17 cellular contexts compared by ENCODE assay signal in the genomic region with DNA sequence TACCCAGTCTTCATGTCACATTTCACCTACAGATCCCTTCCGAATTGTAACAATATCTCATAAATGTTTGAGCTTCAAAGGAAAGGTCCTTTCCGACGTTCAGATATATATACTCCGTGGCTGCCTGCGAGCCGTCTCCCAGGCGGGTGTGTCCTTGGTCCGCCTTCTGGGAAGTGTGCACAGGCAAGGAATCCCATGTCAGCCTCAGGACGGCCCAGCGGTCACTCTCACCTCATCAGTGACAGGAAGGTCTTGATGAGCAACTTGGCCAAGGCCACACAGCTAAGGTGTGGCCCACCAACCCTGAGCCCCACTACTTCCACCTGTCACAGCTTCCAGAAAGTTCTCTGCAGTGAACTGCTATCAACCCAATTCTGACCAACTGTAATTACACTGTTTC. TPM values are rescaled to one million over a fixed set of nuclear protein-coding genes. Genes with fewer than 3 reads are reported as not detected.
DNase-seq lines count a peak whose midpoint lies in the region; ATAC-seq, FAIRE-seq and TF ChIP-seq lines count a peak whose summit lies in the region.
"Had no signal": no experiment of that assay in that cellular context is flagged by ENCODE, and none has a peak within 500 bp of the region (broad histone marks: within the 10 kb centered on the region; RNA-seq: fewer than 3 reads in every experiment).

No MANE protein-coding gene starts in this region.

- H4K91ac ChIP-seq in H1 (replicated peaks; ENCODE audit: insufficient read length, low read length), result no peak overlapping the region

- no peak for DNase-seq in activated CD4-positive, alpha-beta T cell treated with anti-CD3 and anti-CD28 coated beads, Interleukin-2, amount 10 ng/mL, durations not matched to agents 7 days and 5 days
- DNase-seq in activated CD4-positive, alpha-beta T cell treated with anti-CD3 and anti-CD28 coated beads, Interleukin-2, amount 50 U/mL, for 1 hour, result no peak
- DNase-seq in Right ventricle myocardium superior (peak; percentile 24), cardiac septum (ENCODE audit: low spot score) (no peak), H1 (ENCODE audit: low read depth in 1 of 2, low spot score in 2 of 2) (no peak), DMS 273 treated with DMSO at 0.1 percent for 48 hours (lab: John Stamatoyannopoulos, UW) (no peak), kidney tubule cell (ENCODE audit: low spot score) (no peak), GM20000 (ENCODE audit: low spot score) (no peak)
- DNase-seq: AML-193, DMS79 treated with DMSO at 0.1 percent for 48 hours, GF-D8, GOT3, H9 had no signal

- no peak overlapping the region for H3K18ac ChIP-seq in H1 (ENCODE audit: extremely low read depth, low read length)

- H3K9me3 ChIP-seq in H1 (ENCODE audit: insufficient read depth in 2 of 2, low read depth in 1 of 2, low read length in 1 of 2), result peaks cover 0 to 4% of the 10 kb centered on the region in 2 experiments; a peak in 1 of 4 replicates

- peaks cover 49% of the 10 kb centered on the region for H3K4me1 Mint-ChIP-seq in activated CD4-positive, alpha-beta T cell treated with anti-CD3 and anti-CD28 coated beads, Interleukin-2, amount 10 ng/mL, durations not matched to agents 7 days and 5 days

- no peak for FAIRE-seq in H1 (lab: Jason Lieb, UNC)
- FAIRE-seq: A549, HTR-8/SVneo had no signal

- H2BK20ac ChIP-seq in H1 (ENCODE audit: low read length), result no peak overlapping the region

- H3K4me3 ChIP-seq in H1 (ENCODE audit: extremely low read depth in 1 of 4, insufficient read depth in 2 of 4, low read depth in 3 of 4, low read length in 4 of 4), result no peak overlapping the region
- H3K4me3 ChIP-seq: A549 had no signal

- 83% methylated on average over 10 of the region's 10 CpGs; no CpG with 5 or more reads in 1 of the 2 experiments for WGBS in H1 (ENCODE audit: extremely low coverage in 1 of 2, insufficient coverage in 1 of 2, insufficient read length in 1 of 2, insufficient replicate concordance in 2 of 2, low coverage in 1 of 2, low lambda C conversion rate in 2 of 2, missing lambda C conversion rate in 1 of 2), 2 experiments

- no peak overlapping the region for H2BK120ac ChIP-seq in H1 (replicated peaks; ENCODE audit: low read depth, low read length)

- peaks cover 7% of the 10 kb centered on the region for H3K9me3 Mint-ChIP-seq in activated CD4-positive, alpha-beta T cell treated with anti-CD3 and anti-CD28 coated beads, Interleukin-2, amount 10 ng/mL, durations not matched to agents 7 days and 5 days
- H3K9me3 Mint-ChIP-seq: CD4-positive, alpha-beta T cell had no signal

- H3K9ac ChIP-seq in H1 (replicated peaks in 1 of 4; ENCODE audit: extremely low read depth in 1 of 4, low read depth in 3 of 4, low read length in 3 of 4), result no peak overlapping the region

- no peak overlapping the region for H3K27ac ChIP-seq in H1 (ENCODE audit: low read depth, low read length)
- H3K27ac ChIP-seq: 22Rv1, A549 had no signal

- TF ChIP-seq POLR2A in H1 (IDR thresholded peaks at IDR 0.05; ENCODE audit: control extremely low read depth in 1 of 2, low read depth in 2 of 2, low read length in 2 of 2), result no peak

- no peak for ATAC-seq in Right ventricle myocardium superior (ENCODE audit: poor library complexity)
- ATAC-seq: A549 had no signal

- H3K79me1 ChIP-seq in H1 (ENCODE audit: low read depth, low read length), result no peaks in the 10 kb centered on the region; the same call in 1 of the 2 replicates

- POLR2A ChIA-PET in activated CD4-positive, alpha-beta T cell treated with anti-CD3 and anti-CD28 coated beads, Interleukin-2, amount 10 ng/mL, durations not matched to agents 7 days and 5 days (lab: Charles Lee), result no interaction called here
- POLR2A ChIA-PET in H1 (lab: Charles Lee; ENCODE audit: partially characterized antibody), result no interaction called here

- intact Hi-C loops in Right ventricle myocardium superior (cut with DNase I) (no loop called here), cardiac septum (cut with DNase I) (no loop called here)

- no peak overlapping the region for H3K23ac ChIP-seq in H1 (ENCODE audit: insufficient read length)

- CTCF ChIA-PET in activated CD4-positive, alpha-beta T cell treated with anti-CD3 and anti-CD28 coated beads, Interleukin-2, amount 10 ng/mL, durations not matched to agents 7 days and 5 days (lab: Charles Lee), result interaction anchor here (0.5 kb wide), 1 partner anchor 14 kb away, joined by 4 read pairs; no protein-coding TSS in a partner anchor
- CTCF ChIA-PET in H1 (lab: Charles Lee; ENCODE audit: partially characterized antibody), result no interaction called here

- TF ChIP-seq RAD21 in H1 (IDR thresholded peaks at IDR 0.05 in 1 of 2, conservative IDR thresholded peaks at IDR 0.05 in 1 of 2; ENCODE audit: low read depth in 2 of 2, low read length in 2 of 2), result no peak

- peak overlapping the region; percentile 18; the same call in 1 of the 2 replicates for H4K8ac ChIP-seq in H1 (ENCODE audit: extremely low read depth, insufficient read depth, low read length)

- H2BK5ac ChIP-seq in H1 (ENCODE audit: low read depth, low read length), result no peak overlapping the region

- H3K56ac ChIP-seq in H1 (replicated peaks; ENCODE audit: insufficient read length, low read depth, low read length), result no peak overlapping the region

- peaks cover 0 to 4% of the 10 kb centered on the region in 2 experiments for H4K20me1 ChIP-seq in H1 (replicated peaks in 1 of 2; ENCODE audit: control insufficient read depth in 1 of 2, insufficient read depth in 2 of 2, low read length in 2 of 2)

- no peak overlapping the region for H2BK12ac ChIP-seq in H1 (ENCODE audit: low read depth, low read length)

- no peak overlapping the region for H2BK15ac ChIP-seq in H1 (ENCODE audit: low read length)

- H2AFZ ChIP-seq in H1 (ENCODE audit: low read length), result no peak overlapping the region

- TF ChIP-seq CTCF in H1 (IDR thresholded peaks at IDR 0.05; ENCODE audit: control extremely low read depth in 1 of 3, insufficient read depth in 1 of 3, low read depth in 1 of 3, low read length in 3 of 3) (no peak), GM20000 (IDR thresholded peaks at IDR 0.05; ENCODE audit: extremely low read depth, missing control alignments) (no peak)

- no peaks in the 10 kb centered on the region for H3K79me2 ChIP-seq in H1 (ENCODE audit: control insufficient read depth in 1 of 2, insufficient read depth in 2 of 2, low read length in 2 of 2)

- TF ChIP-seq EP300 in H1 (IDR thresholded peaks at IDR 0.05; ENCODE audit: borderline replicate concordance in 1 of 2, low read depth in 2 of 2, low read length in 2 of 2), result no peak

- H3K4ac ChIP-seq in H1 (replicated peaks; ENCODE audit: insufficient read length, low read depth, low read length), result no peak overlapping the region

- H4K5ac ChIP-seq in H1 (ENCODE audit: insufficient read length, low read depth, low read length), result no peak overlapping the region

- H3K14ac ChIP-seq in H1 (ENCODE audit: insufficient read length), result no peak overlapping the region

- H3K36me3 Mint-ChIP-seq in activated CD4-positive, alpha-beta T cell treated with anti-CD3 and anti-CD28 coated beads, Interleukin-2, amount 10 ng/mL, durations not matched to agents 7 days and 5 days (ENCODE audit: low read depth), result peaks cover 31% of the 10 kb centered on the region

- peaks cover 0 to 15% (median 10%) of the 10 kb centered on the region in 4 experiments; a peak in 6 of 7 replicates for H3K27me3 ChIP-seq in H1 (replicated peaks in 1 of 4; ENCODE audit: control insufficient read depth in 3 of 4, extremely low read depth in 1 of 4, insufficient read depth in 3 of 4, low read length in 3 of 4)

- no peak overlapping the region for H3K4me2 ChIP-seq in H1 (ENCODE audit: insufficient read depth in 1 of 2, low read depth in 2 of 2, low read length in 2 of 2)
- H3K4me2 ChIP-seq: A549 had no signal

- H3K36me3 ChIP-seq in H1 (ENCODE audit: control insufficient read depth in 2 of 4, insufficient read depth in 4 of 4, low read length in 3 of 4), result no peaks in the 10 kb centered on the region

- no peak overlapping the region for H3K4me3 Mint-ChIP-seq in activated CD4-positive, alpha-beta T cell treated with anti-CD3 and anti-CD28 coated beads, Interleukin-2, amount 10 ng/mL, durations not matched to agents 7 days and 5 days
- H3K4me3 Mint-ChIP-seq: CD4-positive, alpha-beta T cell; H9 had no signal

- peaks cover 4% of the 10 kb centered on the region; the same call in 1 of the 2 replicates for H3K23me2 ChIP-seq in H1 (ENCODE audit: low read depth, low read length)

- no peak overlapping the region for H2AK5ac ChIP-seq in H1 (ENCODE audit: low read depth, low read length)

- H3K4me1 ChIP-seq in H1 (replicated peaks in 1 of 4; ENCODE audit: control insufficient read depth in 3 of 4, insufficient read depth in 4 of 4, low read length in 3 of 4), result peaks cover 0 to 9% (median 5%) of the 10 kb centered on the region in 4 experiments; a peak in 6 of 7 replicates

- H3K27ac Mint-ChIP-seq in activated CD4-positive, alpha-beta T cell treated with anti-CD3 and anti-CD28 coated beads, Interleukin-2, amount 10 ng/mL, durations not matched to agents 7 days and 5 days, result peak overlapping the region; percentile 57
- H3K27ac Mint-ChIP-seq: CD4-positive, alpha-beta T cell; H9 had no signal

- peaks cover under 1% of the 10 kb centered on the region for H3K27me3 Mint-ChIP-seq in activated CD4-positive, alpha-beta T cell treated with anti-CD3 and anti-CD28 coated beads, Interleukin-2, amount 10 ng/mL, durations not matched to agents 7 days and 5 days
- H3K27me3 Mint-ChIP-seq: CD4-positive, alpha-beta T cell had no signal

RNA-seq across cellular contexts. Expression of a gene that starts 4.3 kb away (rescaled TPM):
- total RNA-seq in activated CD4-positive, alpha-beta T cell treated with anti-CD3 and anti-CD28 coated beads, Interleukin-2, amount 10 ng/mL, durations not matched to agents 7 days and 5 days, result 10 to 100 TPM; 20.5 to 23.0 TPM
- total RNA-seq in Right ventricle myocardium superior (5.6 TPM), cardiac septum (8.4 TPM)
- total RNA-seq in H1 (2021; fragmentation: NEBNext Ultra II Directional; extraction: Animal tissue kit (Norgen Biotek cat#: 25700)), result 3.5 and 5.1 TPM in 2 replicates
- polyA plus RNA-seq in H1 (2011; rRNA removed), result 9.0 and 9.1 TPM in 2 replicates
- 3.9 TPM for polyA plus RNA-seq in H1 (2011; cell fraction: cytosol; rRNA removed)
- 13.2 TPM for polyA plus RNA-seq in H1 (2011; cell fraction: nucleus; rRNA removed)
- 3.0 to 6.8 TPM (median 5.8 TPM) in 4 replicates for polyA plus RNA-seq in H1 (2012, experiment 1 of 2)
- polyA plus RNA-seq in H1 (2012, experiment 2 of 2), result 4.3 TPM
- 4.6 TPM for polyA plus RNA-seq in H1 (2013, experiment 1 of 2)
- 4.0 TPM for polyA plus RNA-seq in H1 (2013, experiment 2 of 2)
- 9.2 and 12.6 TPM in 2 replicates for polyA minus RNA-seq in H1 (2011; rRNA and poly(A)+ RNA removed)
- 2.3 TPM for polyA minus RNA-seq in H1 (2011; cell fraction: cytosol; rRNA and poly(A)+ RNA removed)
- 11.4 TPM for polyA minus RNA-seq in H1 (2011; cell fraction: nucleus; rRNA and poly(A)+ RNA removed)

RNA-seq across cellular contexts. Expression of a gene that starts 15.1 kb away (rescaled TPM):
- total RNA-seq in activated CD4-positive, alpha-beta T cell treated with anti-CD3 and anti-CD28 coated beads, Interleukin-2, amount 10 ng/mL, durations not matched to agents 7 days and 5 days, result under 1 TPM; 0.25 to 0.27 TPM
- total RNA-seq in Right ventricle myocardium superior (1.0 TPM), cardiac septum (1.8 TPM)
- 5.7 and 6.4 TPM in 2 replicates for total RNA-seq in H1 (2021; fragmentation: NEBNext Ultra II Directional; extraction: Animal tissue kit (Norgen Biotek cat#: 25700))
- polyA plus RNA-seq in H1 (2011; rRNA removed), result 2.2 and 4.5 TPM in 2 replicates
- 3.4 TPM for polyA plus RNA-seq in H1 (2011; cell fraction: cytosol; rRNA removed)
- polyA plus RNA-seq in H1 (2011; cell fraction: nucleus; rRNA removed), result 6.4 TPM
- polyA plus RNA-seq in H1 (2012, experiment 1 of 2), result 2.6 to 3.6 TPM (median 3.4 TPM) in 4 replicates
- 3.8 TPM for polyA plus RNA-seq in H1 (2012, experiment 2 of 2)
- polyA plus RNA-seq in H1 (2013, experiment 1 of 2), result 4.4 TPM
- 4.6 TPM for polyA plus RNA-seq in H1 (2013, experiment 2 of 2)
- 0.51 and 1.2 TPM in 2 replicates for polyA minus RNA-seq in H1 (2011; rRNA and poly(A)+ RNA removed)
- 1.8 TPM for polyA minus RNA-seq in H1 (2011; cell fraction: cytosol; rRNA and poly(A)+ RNA removed)
- polyA minus RNA-seq in H1 (2011; cell fraction: nucleus; rRNA and poly(A)+ RNA removed), result 3.5 TPM
